ENCODE assay signal across 1 cellular context in genomic region chr12:55681142-55682077, GRCh38.
TF ChIP-seq lines count a peak whose summit lies in the region.

No MANE protein-coding gene starts in this region.

TF ChIP-seq in HepG2, 621 proteins besides CTCF, POLR2A, EP300 and RAD21 (continued from another document and continues in another):
- no peak; the same call in 1 of the 2 replicates for TF ChIP-seq BRF2 (CRISPR knock-in tag; IDR thresholded peaks at IDR 0.05)
- peak; percentile 73; the same call in 1 of the 2 replicates for TF ChIP-seq ZBTB4 (CRISPR knock-in tag; IDR thresholded peaks at IDR 0.05; ENCODE audit: borderline replicate concordance)
- TF ChIP-seq HDAC1 (CRISPR knock-in tag; IDR thresholded peaks at IDR 0.05): peak; percentile 85
- TF ChIP-seq JDP2 (CRISPR knock-in tag; IDR thresholded peaks at IDR 0.05; ENCODE audit: borderline replicate concordance): no peak
- no peak for TF ChIP-seq SNAPC2 (CRISPR knock-in tag; IDR thresholded peaks at IDR 0.05)
- no peak for TF ChIP-seq STAT6 (CRISPR knock-in tag; IDR thresholded peaks at IDR 0.05; ENCODE audit: borderline replicate concordance)
- TF ChIP-seq GLI4 (CRISPR knock-in tag; IDR thresholded peaks at IDR 0.05; ENCODE audit: borderline replicate concordance): no peak
- 0 out of 2 replicates have a peak, but pooled peaks have one; percentile 45 for TF ChIP-seq ZNF234 (CRISPR knock-in tag; conservative IDR thresholded peaks at IDR 0.05)
- TF ChIP-seq ZIK1 (CRISPR knock-in tag; IDR thresholded peaks at IDR 0.05; ENCODE audit: borderline replicate concordance, low read depth): no peak
- TF ChIP-seq U2AF2 (IDR thresholded peaks at IDR 0.05; ENCODE audit: low read depth, low read length): no peak
- no peak for TF ChIP-seq ZFP36L2 (CRISPR knock-in tag; IDR thresholded peaks at IDR 0.05)
- TF ChIP-seq TMF1 (CRISPR knock-in tag; IDR thresholded peaks at IDR 0.05; ENCODE audit: low read depth): no peak
- peak; percentile 55; the same call in 1 of the 2 replicates for TF ChIP-seq TFDP2 (CRISPR knock-in tag; IDR thresholded peaks at IDR 0.05)
- no peak for TF ChIP-seq LCORL (IDR thresholded peaks at IDR 0.05)
- TF ChIP-seq LCORL (CRISPR knock-in tag; IDR thresholded peaks at IDR 0.05): peak; percentile 90
- TF ChIP-seq LRRFIP1 (CRISPR knock-in tag; conservative IDR thresholded peaks at IDR 0.05): no peak
- no peak for TF ChIP-seq GMEB2 (CRISPR knock-in tag; IDR thresholded peaks at IDR 0.05; ENCODE audit: low read depth)
- no peak for TF ChIP-seq RARA (CRISPR knock-in tag; IDR thresholded peaks at IDR 0.05)
- peak; percentile 73 for TF ChIP-seq PHF8 (CRISPR knock-in tag; IDR thresholded peaks at IDR 0.05)
- no peak for TF ChIP-seq MAZ (IDR thresholded peaks at IDR 0.05; ENCODE audit: borderline replicate concordance, low read depth, low read length)
- no peak; the same call in 1 of the 2 replicates for TF ChIP-seq MAZ (CRISPR knock-in tag; IDR thresholded peaks at IDR 0.05; ENCODE audit: low read depth)
- TF ChIP-seq CREBL2 (CRISPR knock-in tag; IDR thresholded peaks at IDR 0.05; ENCODE audit: borderline replicate concordance): no peak
- TF ChIP-seq NFE2 (CRISPR knock-in tag; IDR thresholded peaks at IDR 0.05): no peak
- no peak for TF ChIP-seq BATF2 (CRISPR knock-in tag; IDR thresholded peaks at IDR 0.05)
- 0 out of 2 replicates have a peak, but pooled peaks have one; percentile 57 for TF ChIP-seq SMAD1 (CRISPR knock-in tag; IDR thresholded peaks at IDR 0.05; ENCODE audit: borderline replicate concordance, low read depth)
- TF ChIP-seq TSC22D2 (CRISPR knock-in tag; IDR thresholded peaks at IDR 0.05; ENCODE audit: borderline replicate concordance): no peak
- no peak for TF ChIP-seq ZBTB42 (CRISPR knock-in tag; IDR thresholded peaks at IDR 0.05)
- TF ChIP-seq JUNB (CRISPR knock-in tag; IDR thresholded peaks at IDR 0.05; ENCODE audit: borderline replicate concordance): no peak
- no peak for TF ChIP-seq NFKB2 (CRISPR knock-in tag; IDR thresholded peaks at IDR 0.05; ENCODE audit: borderline replicate concordance)
- TF ChIP-seq ZNF260 (CRISPR knock-in tag; IDR thresholded peaks at IDR 0.05; ENCODE audit: borderline replicate concordance, low read depth): no peak
- TF ChIP-seq ZSCAN30 (CRISPR knock-in tag; IDR thresholded peaks at IDR 0.05): no peak
- no peak for TF ChIP-seq ZFYVE20 (CRISPR knock-in tag; IDR thresholded peaks at IDR 0.05; ENCODE audit: borderline replicate concordance, low read depth)
- no peak for TF ChIP-seq ZHX2 (IDR thresholded peaks at IDR 0.05; ENCODE audit: low read depth)
- no peak for TF ChIP-seq ZHX2 (CRISPR knock-in tag; IDR thresholded peaks at IDR 0.05; ENCODE audit: borderline replicate concordance)
- no peak for TF ChIP-seq ZNF547 (CRISPR knock-in tag; IDR thresholded peaks at IDR 0.05)
- TF ChIP-seq RELA (CRISPR knock-in tag; IDR thresholded peaks at IDR 0.05): no peak
- TF ChIP-seq POLR2G (IDR thresholded peaks at IDR 0.05; ENCODE audit: low read depth, low read length): peak; percentile 90
- no peak for TF ChIP-seq PCBP1 (IDR thresholded peaks at IDR 0.05; ENCODE audit: borderline replicate concordance, low read depth, low read length)
- no peak for TF ChIP-seq CSRNP2 (CRISPR knock-in tag; conservative IDR thresholded peaks at IDR 0.05; ENCODE audit: low read depth)
- TF ChIP-seq ZNF3 (CRISPR knock-in tag; IDR thresholded peaks at IDR 0.05): no peak
- TF ChIP-seq ZNF850 (CRISPR knock-in tag; conservative IDR thresholded peaks at IDR 0.05): no peak
- 0 out of 2 replicates have a peak, but pooled peaks have one; percentile 47 for TF ChIP-seq MIXL1 (CRISPR knock-in tag; IDR thresholded peaks at IDR 0.05)
- no peak for TF ChIP-seq ZNF121 (CRISPR knock-in tag; IDR thresholded peaks at IDR 0.05)
